Comparison of ENCODE assay signal across 15 cellular contexts in genomic region chr1:116553386-116554115, GRCh38. TPM values are rescaled to one million over a fixed set of nuclear protein-coding genes. Genes with fewer than 3 reads are reported as not detected.
A peak's percentile ranks its signal among the peaks of the same experiment; 100 is the strongest.
DNase-seq lines count a peak whose midpoint lies in the region; ATAC-seq, FAIRE-seq and TF ChIP-seq lines count a peak whose summit lies in the region.
"Had no signal": no experiment of that assay in that cellular context is flagged by ENCODE, and none has a peak within 500 bp of the region (broad histone marks: within the 10 kb centered on the region; RNA-seq: fewer than 3 reads in every experiment).

No MANE protein-coding gene starts in this region.

- no peak for ATAC-seq in activated T-helper 17 cell treated with anti-CD3 and anti-CD28 coated beads, Interleukin-2, amount 50 U/mL, for 72 hours (replicated peaks)
- ATAC-seq in GM18505 (IDR thresholded peaks at IDR 0.05; ENCODE audit: unreplicated experiment) (no peak), GM19463 (IDR thresholded peaks at IDR 0.05; ENCODE audit: unreplicated experiment) (no peak)
- ATAC-seq in CD8-positive, alpha-beta T cell: no peak

- H3K4me1 ChIP-seq in CD8-positive, alpha-beta memory T cell (ENCODE audit: insufficient read depth, low read length): peaks cover 17% of the 10 kb centered on the region
- H3K4me1 ChIP-seq in keratinocyte (ENCODE audit: control insufficient read depth, extremely low read depth, insufficient read depth, low read length): peaks cover 37% of the 10 kb centered on the region
- no peaks in the 10 kb centered on the region for H3K4me1 ChIP-seq in CD8-positive, alpha-beta T cell (ENCODE audit: insufficient read depth, low read length)
- H3K4me1 ChIP-seq: testis had no signal

- no peak for TF ChIP-seq POLR2A in GM18505 (IDR thresholded peaks at IDR 0.05; ENCODE audit: borderline replicate concordance, extremely low read depth, insufficient read depth, insufficient read length)

- CTCF ChIA-PET in CD8-positive, alpha-beta memory T cell (lab: Charles Lee): no interaction called here
- CTCF ChIA-PET in CD8-positive, alpha-beta T cell (lab: Charles Lee): no interaction called here

- TF ChIP-seq CTCF in keratinocyte (optimal IDR thresholded peaks at IDR 0.05 in 1 of 3, IDR thresholded peaks at IDR 0.05 in 1 of 3, conservative IDR thresholded peaks at IDR 0.05 in 1 of 3; ENCODE audit: extremely low read depth in 1 of 3, insufficient read depth in 2 of 3, low read length in 3 of 3): no peak
- no peak for TF ChIP-seq CTCF in CD8-positive, alpha-beta T cell (IDR thresholded peaks at IDR 0.05)

- H3K4me3 Mint-ChIP-seq in CD8-positive, alpha-beta memory T cell: peak overlapping the region in 1 of 7 donors; percentile 20
- H3K4me3 Mint-ChIP-seq in activated T-helper 17 cell treated with anti-CD3 and anti-CD28 coated beads, Interleukin-2, amount 50 U/mL, for 72 hours: peak overlapping the region; percentile 54
- H3K4me3 Mint-ChIP-seq in CD8-positive, alpha-beta T cell: no peak overlapping the region
- H3K4me3 Mint-ChIP-seq: activated naive CD4-positive, alpha-beta T cell treated with anti-CD3 and anti-CD28 coated beads, Interleukin-2, amount 10 ng/mL, durations not matched to agents 7 days and 5 days; nephron had no signal

- H3K27me3 Mint-ChIP-seq in CD8-positive, alpha-beta memory T cell: no peaks in the 10 kb centered on the region
- H3K27me3 Mint-ChIP-seq in activated T-helper 17 cell treated with anti-CD3 and anti-CD28 coated beads, Interleukin-2, amount 50 U/mL, for 72 hours: no peaks in the 10 kb centered on the region
- no peaks in the 10 kb centered on the region for H3K27me3 Mint-ChIP-seq in CD8-positive, alpha-beta T cell (ENCODE audit: low read depth)
- H3K27me3 Mint-ChIP-seq: activated naive CD4-positive, alpha-beta T cell treated with anti-CD3 and anti-CD28 coated beads, Interleukin-2, amount 10 ng/mL, durations not matched to agents 7 days and 5 days had no signal

- peak overlapping the region in 6 of 8 donors; percentile 6 to 62 (median 35) for H3K27ac Mint-ChIP-seq in CD8-positive, alpha-beta memory T cell
- H3K27ac Mint-ChIP-seq in activated T-helper 17 cell treated with anti-CD3 and anti-CD28 coated beads, Interleukin-2, amount 50 U/mL, for 72 hours: peak overlapping the region; percentile 58
- H3K27ac Mint-ChIP-seq in CD8-positive, alpha-beta T cell: no peak overlapping the region
- H3K27ac Mint-ChIP-seq: activated naive CD4-positive, alpha-beta T cell treated with anti-CD3 and anti-CD28 coated beads, Interleukin-2, amount 10 ng/mL, durations not matched to agents 7 days and 5 days; nephron had no signal

- FAIRE-seq in keratinocyte (lab: Jason Lieb, UNC): peak; percentile 91

- peak overlapping the region; percentile 83 for H3K4me2 ChIP-seq in keratinocyte (ENCODE audit: control insufficient read depth, extremely low read depth, insufficient read depth, low read depth, low read length)

- no peaks in the 10 kb centered on the region for H3K27me3 ChIP-seq in CD8-positive, alpha-beta memory T cell (ENCODE audit: insufficient read depth, low read length, poor library complexity, severe bottlenecking)
- H3K27me3 ChIP-seq in keratinocyte (ENCODE audit: control insufficient read depth, extremely low read depth, insufficient read depth, low read length): no peaks in the 10 kb centered on the region
- H3K27me3 ChIP-seq in CD8-positive, alpha-beta T cell (ENCODE audit: insufficient read depth, low read length): no peaks in the 10 kb centered on the region
- H3K27me3 ChIP-seq: testis had no signal

- H3K9me3 ChIP-seq in CD8-positive, alpha-beta memory T cell (ENCODE audit: low read length): no peaks in the 10 kb centered on the region
- H3K9me3 ChIP-seq in keratinocyte (ENCODE audit: control insufficient read depth, low read depth, low read length): no peaks in the 10 kb centered on the region
- no peaks in the 10 kb centered on the region for H3K9me3 ChIP-seq in CD8-positive, alpha-beta T cell (ENCODE audit: low read length)
- H3K9me3 ChIP-seq: testis had no signal

- H3K79me2 ChIP-seq in keratinocyte (ENCODE audit: control insufficient read depth, insufficient read depth, low read length): peaks cover 14% of the 10 kb centered on the region

- H3K36me3 Mint-ChIP-seq in CD8-positive, alpha-beta memory T cell: peaks cover 0 to 2% (median 0%) of the 10 kb centered on the region in 3 donors
- peaks cover 73% of the 10 kb centered on the region for H3K36me3 Mint-ChIP-seq in activated T-helper 17 cell treated with anti-CD3 and anti-CD28 coated beads, Interleukin-2, amount 50 U/mL, for 72 hours (ENCODE audit: low read depth)
- no peaks in the 10 kb centered on the region for H3K36me3 Mint-ChIP-seq in CD8-positive, alpha-beta T cell

- no peaks in the 10 kb centered on the region for H3K9me3 Mint-ChIP-seq in CD8-positive, alpha-beta memory T cell
- no peaks in the 10 kb centered on the region for H3K9me3 Mint-ChIP-seq in activated T-helper 17 cell treated with anti-CD3 and anti-CD28 coated beads, Interleukin-2, amount 50 U/mL, for 72 hours
- H3K9me3 Mint-ChIP-seq in CD8-positive, alpha-beta T cell: no peaks in the 10 kb centered on the region
- H3K9me3 Mint-ChIP-seq: activated naive CD4-positive, alpha-beta T cell treated with anti-CD3 and anti-CD28 coated beads, Interleukin-2, amount 10 ng/mL, durations not matched to agents 7 days and 5 days; nephron had no signal

- H3K4me1 Mint-ChIP-seq in CD8-positive, alpha-beta memory T cell: peaks cover 68 to 91% (median 91%) of the 10 kb centered on the region in 3 donors
- H3K4me1 Mint-ChIP-seq in activated T-helper 17 cell treated with anti-CD3 and anti-CD28 coated beads, Interleukin-2, amount 50 U/mL, for 72 hours: peaks cover 64% of the 10 kb centered on the region
- H3K4me1 Mint-ChIP-seq in CD8-positive, alpha-beta T cell (ENCODE audit: low read depth): peaks cover 45% of the 10 kb centered on the region
- H3K4me1 Mint-ChIP-seq: nephron had no signal

- no peak overlapping the region for H3K4me3 ChIP-seq in CD8-positive, alpha-beta memory T cell (ENCODE audit: low read length)
- peak overlapping the region in 2 of 3 experiments; percentile 3 to 48 for H3K4me3 ChIP-seq in keratinocyte (ENCODE audit: control insufficient read depth in 2 of 3, extremely low read depth in 1 of 3, insufficient read depth in 2 of 3, low read depth in 1 of 3, low read length in 3 of 3)
- no peak overlapping the region for H3K4me3 ChIP-seq in CD8-positive, alpha-beta T cell (ENCODE audit: low read depth, low read length)
- H3K4me3 ChIP-seq: testis had no signal

- POLR2A ChIA-PET in CD8-positive, alpha-beta memory T cell (lab: Charles Lee): no interaction called here
- POLR2A ChIA-PET in CD8-positive, alpha-beta T cell (lab: Charles Lee): no interaction called here

- intact Hi-C loops in CD8-positive, alpha-beta T cell (cut with DNase I, micrococcal nuclease): loop anchor here in 1 of 2 experiments (2.0 kb wide), 1 partner anchor 37 kb away; no protein-coding TSS in a partner anchor

- dilution Hi-C loops in keratinocyte (cut with MboI; ENCODE audit: extremely low pct_ligation_motif_present, low sequenced_read_pairs): no loop called here

- H3K27ac ChIP-seq in CD8-positive, alpha-beta memory T cell (ENCODE audit: low read depth, low read length): no peak overlapping the region
- peak overlapping the region; percentile 96 for H3K27ac ChIP-seq in keratinocyte (ENCODE audit: control insufficient read depth, insufficient read depth, low read length)
- H3K27ac ChIP-seq in CD8-positive, alpha-beta T cell (ENCODE audit: low read depth, low read length): no peak overlapping the region
- H3K27ac ChIP-seq: testis had no signal

- H3K36me3 ChIP-seq in CD8-positive, alpha-beta memory T cell (ENCODE audit: insufficient read depth, low read length): no peaks in the 10 kb centered on the region
- H3K36me3 ChIP-seq in keratinocyte (ENCODE audit: control insufficient read depth in 2 of 2, extremely low read depth in 1 of 2, insufficient read depth in 2 of 2, low read length in 2 of 2): no peaks in the 10 kb centered on the region
- H3K36me3 ChIP-seq in CD8-positive, alpha-beta T cell (ENCODE audit: insufficient read depth, low read length): no peaks in the 10 kb centered on the region

- no peaks in the 10 kb centered on the region for H3K9me1 ChIP-seq in keratinocyte (ENCODE audit: control insufficient read depth, extremely low read depth, insufficient read depth, low read length)

- H3K9ac ChIP-seq in keratinocyte (ENCODE audit: control insufficient read depth, extremely low read depth, insufficient read depth, low read length): peak overlapping the region; percentile 70

- H2AFZ ChIP-seq in keratinocyte (ENCODE audit: control insufficient read depth, low read length): no peak overlapping the region

- DNase-seq in CD8-positive, alpha-beta memory T cell: no peak
- DNase-seq in HK-2 (ENCODE audit: unreplicated experiment): peak; percentile 30
- DNase-seq in keratinocyte (ENCODE audit: low read depth, low spot score): no peak
- DNase-seq in stimulated activated naive CD4-positive, alpha-beta T cell treated with Interleukin-2 at 50 U/mL for 16 hours (lab: John Stamatoyannopoulos, UW): no peak
- no peak for DNase-seq in CD8-positive, alpha-beta T cell
- DNase-seq: activated CD4-positive, alpha-beta T cell treated with anti-CD3 and anti-CD28 coated beads for 4 hours; activated naive CD4-positive, alpha-beta T cell treated with anti-CD3 and anti-CD28 coated beads, Interleukin-2, amount 10 ng/mL, durations not matched to agents 7 days and 5 days; GOT3; NCI-H1694; NCI-H82; testis had no signal

- H4K20me1 ChIP-seq in keratinocyte (ENCODE audit: control insufficient read depth, extremely low read depth, insufficient read depth, low read length): no peaks in the 10 kb centered on the region

RNA-seq across cellular contexts. Expression of gene CD58, which starts 17.3 kb away (rescaled TPM):
- total RNA-seq in CD8-positive, alpha-beta memory T cell: 10 to 100 TPM; 29.9 to 30.7 TPM
- 49.1 TPM for polyA plus RNA-seq in CD8-positive, alpha-beta memory T cell
- total RNA-seq in activated T-helper 17 cell treated with anti-CD3 and anti-CD28 coated beads, Interleukin-2, amount 50 U/mL, for 72 hours: 10 to 100 TPM; 36.8 to 40.5 TPM
- 15.6 to 38.6 TPM (median 32.6 TPM) in 3 replicates for polyA plus RNA-seq in keratinocyte
- polyA plus RNA-seq in keratinocyte (2011; ENCODE audit: low read depth): 18.5 TPM
- 9.7 and 31.0 TPM in 2 replicates for polyA plus RNA-seq in keratinocyte (2011; cell fraction: cytosol; rRNA removed)
- polyA plus RNA-seq in keratinocyte (2011; cell fraction: nucleus; rRNA removed): 43.2 and 51.9 TPM in 2 replicates
- 13.9 and 22.2 TPM in 2 replicates for polyA plus RNA-seq in keratinocyte (2012; ENCODE audit: low replicate concordance)
- polyA minus RNA-seq in keratinocyte: 4.1 to 14.3 TPM (median 7.4 TPM) in 3 replicates
- polyA minus RNA-seq in keratinocyte (2011; cell fraction: cytosol; rRNA and poly(A)+ RNA removed): 7.5 TPM
- polyA minus RNA-seq in keratinocyte (2011; cell fraction: nucleus; rRNA and poly(A)+ RNA removed): 12.2 and 19.2 TPM in 2 replicates
- 1 to 10 TPM; 5.4 to 6.6 TPM for total RNA-seq in CD8-positive, alpha-beta T cell

Comparison
In these comparisons a context has a peak if more than half of its experiments do, and no peak if none do; other contexts are left out.
1. H3K4me3 ChIP-seq: peak in keratinocyte (2 of 3); none in CD8-positive, alpha-beta memory T cell (single experiment) and CD8-positive, alpha-beta T cell (single experiment).
2. RNA of gene CD58, which starts 17.3 kb away (total RNA-seq): 36.8 to 40.5 TPM in activated T-helper 17 cell treated with anti-CD3 and anti-CD28 coated beads, Interleukin-2, amount 50 U/mL, for 72 hours and 29.9 to 30.7 TPM in CD8-positive, alpha-beta memory T cell; 5.4 to 6.6 TPM in CD8-positive, alpha-beta T cell; every median in the first group is over 4 times any median in the second.